ENCODE assay signal across 1 cellular context in genomic region chr12:124435806-124436345, GRCh38.
TF ChIP-seq lines count a peak whose summit lies in the region.

No MANE protein-coding gene starts in this region.

TF ChIP-seq in WTC11, 78 proteins besides CTCF, POLR2A, EP300 and RAD21 (continued from another document):
- no peak for TF ChIP-seq ZSCAN18 (CRISPR knock-in tag; IDR thresholded peaks at IDR 0.05)
- no peak for TF ChIP-seq ZNF281 (CRISPR knock-in tag; IDR thresholded peaks at IDR 0.05)
- no peak for TF ChIP-seq SMAD3 (CRISPR knock-in tag; IDR thresholded peaks at IDR 0.05; ENCODE audit: borderline replicate concordance)
- TF ChIP-seq, protein P1, sequence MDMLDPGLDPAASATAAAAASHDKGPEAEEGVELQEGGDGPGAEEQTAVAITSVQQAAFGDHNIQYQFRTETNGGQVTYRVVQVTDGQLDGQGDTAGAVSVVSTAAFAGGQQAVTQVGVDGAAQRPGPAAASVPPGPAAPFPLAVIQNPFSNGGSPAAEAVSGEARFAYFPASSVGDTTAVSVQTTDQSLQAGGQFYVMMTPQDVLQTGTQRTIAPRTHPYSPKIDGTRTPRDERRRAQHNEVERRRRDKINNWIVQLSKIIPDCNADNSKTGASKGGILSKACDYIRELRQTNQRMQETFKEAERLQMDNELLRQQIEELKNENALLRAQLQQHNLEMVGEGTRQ (CRISPR knock-in tag; IDR thresholded peaks at IDR 0.05), result no peak
- TF ChIP-seq NR2C2 (CRISPR knock-in tag; IDR thresholded peaks at IDR 0.05), result no peak
- TF ChIP-seq, protein P2, sequence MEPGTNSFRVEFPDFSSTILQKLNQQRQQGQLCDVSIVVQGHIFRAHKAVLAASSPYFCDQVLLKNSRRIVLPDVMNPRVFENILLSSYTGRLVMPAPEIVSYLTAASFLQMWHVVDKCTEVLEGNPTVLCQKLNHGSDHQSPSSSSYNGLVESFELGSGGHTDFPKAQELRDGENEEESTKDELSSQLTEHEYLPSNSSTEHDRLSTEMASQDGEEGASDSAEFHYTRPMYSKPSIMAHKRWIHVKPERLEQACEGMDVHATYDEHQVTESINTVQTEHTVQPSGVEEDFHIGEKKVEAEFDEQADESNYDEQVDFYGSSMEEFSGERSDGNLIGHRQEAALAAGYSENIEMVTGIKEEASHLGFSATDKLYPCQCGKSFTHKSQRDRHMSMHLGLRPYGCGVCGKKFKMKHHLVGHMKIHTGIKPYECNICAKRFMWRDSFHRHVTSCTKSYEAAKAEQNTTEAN (CRISPR knock-in tag; IDR thresholded peaks at IDR 0.05), result no peak
- no peak for TF ChIP-seq SMAD4 (CRISPR knock-in tag; IDR thresholded peaks at IDR 0.05)
- no peak for TF ChIP-seq ZNF263 (CRISPR knock-in tag; IDR thresholded peaks at IDR 0.05; ENCODE audit: low read depth)
- TF ChIP-seq RELA (CRISPR knock-in tag; IDR thresholded peaks at IDR 0.05; ENCODE audit: borderline replicate concordance), result no peak
- TF ChIP-seq, protein P3, sequence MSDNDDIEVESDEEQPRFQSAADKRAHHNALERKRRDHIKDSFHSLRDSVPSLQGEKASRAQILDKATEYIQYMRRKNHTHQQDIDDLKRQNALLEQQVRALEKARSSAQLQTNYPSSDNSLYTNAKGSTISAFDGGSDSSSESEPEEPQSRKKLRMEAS (CRISPR knock-in tag; IDR thresholded peaks at IDR 0.05), result no peak
- TF ChIP-seq CDX4 (CRISPR knock-in tag; IDR thresholded peaks at IDR 0.05; ENCODE audit: borderline replicate concordance), result no peak
- TF ChIP-seq GRHL2 (CRISPR knock-in tag; IDR thresholded peaks at IDR 0.05; ENCODE audit: insufficient replicate concordance, severe bottlenecking), result no peak
- TF ChIP-seq ZBTB21 (CRISPR knock-in tag; IDR thresholded peaks at IDR 0.05; ENCODE audit: borderline replicate concordance), result no peak
- TF ChIP-seq, protein P4, sequence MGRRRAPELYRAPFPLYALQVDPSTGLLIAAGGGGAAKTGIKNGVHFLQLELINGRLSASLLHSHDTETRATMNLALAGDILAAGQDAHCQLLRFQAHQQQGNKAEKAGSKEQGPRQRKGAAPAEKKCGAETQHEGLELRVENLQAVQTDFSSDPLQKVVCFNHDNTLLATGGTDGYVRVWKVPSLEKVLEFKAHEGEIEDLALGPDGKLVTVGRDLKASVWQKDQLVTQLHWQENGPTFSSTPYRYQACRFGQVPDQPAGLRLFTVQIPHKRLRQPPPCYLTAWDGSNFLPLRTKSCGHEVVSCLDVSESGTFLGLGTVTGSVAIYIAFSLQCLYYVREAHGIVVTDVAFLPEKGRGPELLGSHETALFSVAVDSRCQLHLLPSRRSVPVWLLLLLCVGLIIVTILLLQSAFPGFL (CRISPR knock-in tag; IDR thresholded peaks at IDR 0.05; ENCODE audit: borderline replicate concordance), result no peak
- TF ChIP-seq ESRRA (CRISPR knock-in tag; IDR thresholded peaks at IDR 0.05; ENCODE audit: borderline replicate concordance), result no peak
